8 cellular contexts compared by ENCODE assay signal in genomic region chr2:196259507-196260481, GRCh38.
A peak's percentile ranks its signal among the peaks of the same experiment; 100 is the strongest.
DNase-seq lines count a peak whose midpoint lies in the region; ATAC-seq and TF ChIP-seq lines count a peak whose summit lies in the region.

No MANE protein-coding gene starts in this region.

- peak overlapping the region; percentile 87 for H3K27ac ChIP-seq in VCaP

- ATAC-seq in esophagus mucosa (peak; percentile 90), HG03175 (IDR thresholded peaks at IDR 0.05; ENCODE audit: unreplicated experiment) (no peak)

- no peak for TF ChIP-seq CTCF in VCaP (conservative IDR thresholded peaks at IDR 0.05)

- DNase-seq in NK-92 treated with Interleukin-12 subunit alpha and Interleukin-12 subunit beta, amount 100 ng/mL, for 24 hours (lab: John Stamatoyannopoulos, UW): peak; percentile 31
- DNase-seq in NK-92 (lab: John Stamatoyannopoulos, UW; ENCODE audit: unreplicated experiment): no peak
- peak; percentile 56 for DNase-seq in stimulated activated naive CD4-positive, alpha-beta T cell treated with Interleukin-2 at 50 U/mL for 16 hours (lab: John Stamatoyannopoulos, UW)
- DNase-seq in NCI-H187 (lab: John Stamatoyannopoulos, UW): no peak
- DNase-seq in NCI-H1930 (lab: John Stamatoyannopoulos, UW): no peak

Comparison
In these comparisons a context has a peak if more than half of its experiments do, and no peak if none do; other contexts are left out.
1. DNase-seq: peak in NK-92 treated with Interleukin-12 subunit alpha and Interleukin-12 subunit beta, amount 100 ng/mL, for 24 hours (single experiment) and stimulated activated naive CD4-positive, alpha-beta T cell treated with Interleukin-2 at 50 U/mL for 16 hours (single experiment); none in NK-92 (single experiment), NCI-H187 (0 of 2) and NCI-H1930 (0 of 2).